In genomic region chr11:35247863-35248262, GRCh38 we compare ENCODE assay signal across 18 cellular contexts.
DNase-seq lines count a peak whose midpoint lies in the region; ATAC-seq and TF ChIP-seq lines count a peak whose summit lies in the region.
"Had no signal": no experiment of that assay in that cellular context is flagged by ENCODE, and none has a peak within 500 bp of the region (broad histone marks: within the 10 kb centered on the region; RNA-seq: fewer than 3 reads in every experiment).

No MANE protein-coding gene starts in this region.

- intact Hi-C loops in transverse colon (cut with DNase I; ENCODE audit: low total_unique reads), result no loop called here

- peaks cover 0 to 6% of the 10 kb centered on the region in 2 donors for H3K36me3 Mint-ChIP-seq in activated T-cell treated with anti-CD3 and anti-CD28 coated beads, Interleukin-2, amount 50 U/mL, for 72 hours (ENCODE audit: insufficient read depth in 2 of 2)
- peaks cover 0 to 15% (median 4%) of the 10 kb centered on the region in 3 donors for H3K36me3 Mint-ChIP-seq in naive thymus-derived CD8-positive, alpha-beta T cell

- ATAC-seq in activated T-cell treated with anti-CD3 and anti-CD28 coated beads, Interleukin-2, amount 50 U/mL, for 72 hours (replicated peaks in 1 of 2), result peak; percentile 69 to 73
- peak; percentile 53 to 57 for ATAC-seq in naive thymus-derived CD8-positive, alpha-beta T cell
- ATAC-seq in GM18868 (IDR thresholded peaks at IDR 0.05; ENCODE audit: unreplicated experiment) (no peak), HG02852 (IDR thresholded peaks at IDR 0.05; ENCODE audit: unreplicated experiment) (no peak)
- ATAC-seq: PC-3 had no signal

- H3K36me3 ChIP-seq in transverse colon, result no peaks in the 10 kb centered on the region
- H3K36me3 ChIP-seq: upper lobe of right lung had no signal

- peak; percentile 26 for DNase-seq in activated gamma-delta T cell treated with Interleukin-2 at 50 U/mL for 16 hours
- no peak for DNase-seq in activated gamma-delta T cell (lab: John Stamatoyannopoulos, UW)
- DNase-seq in activated T-cell treated with anti-CD3 and anti-CD28 coated beads, Interleukin-2, amount 50 U/mL, for 72 hours, result peak; percentile 12 to 17
- peak in 5 of 10 donors; percentile 3 to 68 (median 49) for DNase-seq in naive thymus-derived CD8-positive, alpha-beta T cell
- no peak for DNase-seq in transverse colon
- no peak for DNase-seq in NOMO-1 treated with dmso at 0.1 percent for 144 hours (lab: John Stamatoyannopoulos, UW; ENCODE audit: unreplicated experiment)
- DNase-seq: dorsolateral prefrontal cortex, H7, Kasumi-1, NCI-H1417, PC-3, posterior cingulate gyrus, upper lobe of right lung had no signal

- no peaks in the 10 kb centered on the region for H3K9me3 ChIP-seq in transverse colon
- H3K9me3 ChIP-seq: upper lobe of right lung had no signal

- H3K4me1 Mint-ChIP-seq in activated T-cell treated with anti-CD3 and anti-CD28 coated beads, Interleukin-2, amount 50 U/mL, for 72 hours (ENCODE audit: low read depth), result peaks cover 33% of the 10 kb centered on the region
- peaks cover 22 to 76% (median 71%) of the 10 kb centered on the region in 4 donors for H3K4me1 Mint-ChIP-seq in naive thymus-derived CD8-positive, alpha-beta T cell
- H3K4me1 Mint-ChIP-seq: nephron had no signal

- peak overlapping the region; percentile 26 to 76 (median 66) for H3K27ac ChIP-seq in transverse colon
- H3K27ac ChIP-seq: upper lobe of right lung had no signal

- H3K9me3 Mint-ChIP-seq in activated T-cell treated with anti-CD3 and anti-CD28 coated beads, Interleukin-2, amount 50 U/mL, for 72 hours, result peaks cover 1 to 7% of the 10 kb centered on the region in 2 donors
- H3K9me3 Mint-ChIP-seq in naive thymus-derived CD8-positive, alpha-beta T cell, result peaks cover 0 to 28% (median 11%) of the 10 kb centered on the region in 9 donors

- WGBS in transverse colon (ENCODE audit: low coverage in 1 of 2), 2 donors, result 84% methylated on average over 3 of the region's 3 CpGs; no CpG with 5 or more reads in 1 of the 2 donors

- no peak overlapping the region for H3K4me3 ChIP-seq in transverse colon
- H3K4me3 ChIP-seq: dorsolateral prefrontal cortex, upper lobe of right lung had no signal

- H3K4me1 ChIP-seq in transverse colon, result peaks cover 0 to 3% (median under 1%) of the 10 kb centered on the region in 4 donors
- H3K4me1 ChIP-seq: upper lobe of right lung had no signal

- H3K27me3 Mint-ChIP-seq in activated T-cell treated with anti-CD3 and anti-CD28 coated beads, Interleukin-2, amount 50 U/mL, for 72 hours (ENCODE audit: low read depth), result no peaks in the 10 kb centered on the region
- H3K27me3 Mint-ChIP-seq in naive thymus-derived CD8-positive, alpha-beta T cell, result no peaks in the 10 kb centered on the region

- TF ChIP-seq POLR2A in transverse colon (IDR thresholded peaks at IDR 0.05), result no peak

- peak overlapping the region; percentile 64 for H3K27ac Mint-ChIP-seq in activated T-cell treated with anti-CD3 and anti-CD28 coated beads, Interleukin-2, amount 50 U/mL, for 72 hours
- peak overlapping the region; percentile 91 to 100 (median 98) for H3K27ac Mint-ChIP-seq in naive thymus-derived CD8-positive, alpha-beta T cell
- H3K27ac Mint-ChIP-seq: activated CD4-positive, alpha-beta T cell treated with anti-CD3 and anti-CD28 coated beads, Interleukin-2, amount 10 ng/mL, durations not matched to agents 24 days and 14 days; activated T-helper 2 cell treated with anti-CD3 and anti-CD28 coated beads, Interferon-gamma antibody, Interleukin-2, Interleukin-4, amounts not matched to agents 10 μg/mL and 5 μg/mL and 100 μg/mL, durations not matched to agents 14 hours and 24 hours and 36 hours; nephron had no signal

- H3K27me3 ChIP-seq in transverse colon, result no peaks in the 10 kb centered on the region
- H3K27me3 ChIP-seq: dorsolateral prefrontal cortex, upper lobe of right lung had no signal

- peak overlapping the region; percentile 41 to 45 for H3K4me3 Mint-ChIP-seq in activated T-cell treated with anti-CD3 and anti-CD28 coated beads, Interleukin-2, amount 50 U/mL, for 72 hours
- peak overlapping the region; percentile 13 to 75 (median 61) for H3K4me3 Mint-ChIP-seq in naive thymus-derived CD8-positive, alpha-beta T cell
- H3K4me3 Mint-ChIP-seq: activated CD4-positive, alpha-beta T cell treated with anti-CD3 and anti-CD28 coated beads, Interleukin-2, amount 10 ng/mL, durations not matched to agents 24 days and 14 days; nephron had no signal

- in situ Hi-C loops in transverse colon (cut with MboI; ENCODE audit: low pct_ligation_motif_present in 1 of 4, low pct_unique_long_range_greater_than_20kb in 1 of 4, low sequenced_read_pairs in 3 of 4), result no loop called here

- no peak for TF ChIP-seq CTCF in transverse colon (IDR thresholded peaks at IDR 0.05)

- POLR2A ChIA-PET in naive thymus-derived CD8-positive, alpha-beta T cell (lab: Charles Lee), result interaction anchor here (1.0 to 6.4 kb wide), 9 partner anchors 9 to 108 kb away, joined by 3 to 46 read pairs (median 4); no protein-coding TSS in a partner anchor

- no peak for TF ChIP-seq EP300 in transverse colon (IDR thresholded peaks at IDR 0.05; ENCODE audit: low read depth)

Comparison
In these comparisons a context has a peak if more than half of its experiments do, and no peak if none do; other contexts are left out.
1. DNase-seq: peak in activated gamma-delta T cell treated with Interleukin-2 at 50 U/mL for 16 hours (single experiment) and activated T-cell treated with anti-CD3 and anti-CD28 coated beads, Interleukin-2, amount 50 U/mL, for 72 hours (2 of 2); none in activated gamma-delta T cell (single experiment), transverse colon (single experiment) and NOMO-1 treated with dmso at 0.1 percent for 144 hours (single experiment).
2. ATAC-seq: peak in activated T-cell treated with anti-CD3 and anti-CD28 coated beads, Interleukin-2, amount 50 U/mL, for 72 hours (2 of 2) and naive thymus-derived CD8-positive, alpha-beta T cell (2 of 2); none in GM18868 (single experiment) and HG02852 (single experiment).